Comparison of ENCODE assay signal across 1 cellular context in genomic region chr15:92069308-92070244, GRCh38.
TF ChIP-seq lines count a peak whose summit lies in the region.

No MANE protein-coding gene starts in this region.

TF ChIP-seq in WTC11, 78 proteins besides CTCF, POLR2A, EP300 and RAD21 (continued from another document):
- TF ChIP-seq ARID4B (CRISPR knock-in tag; IDR thresholded peaks at IDR 0.05; ENCODE audit: borderline replicate concordance) (no peak), USF2 (CRISPR knock-in tag; IDR thresholded peaks at IDR 0.05) (no peak), CBFB (CRISPR knock-in tag; IDR thresholded peaks at IDR 0.05; ENCODE audit: low read depth) (no peak), FOXK1 (CRISPR knock-in tag; IDR thresholded peaks at IDR 0.05) (no peak), JAZF1 (CRISPR knock-in tag; IDR thresholded peaks at IDR 0.05) (no peak), NR3C1 (CRISPR knock-in tag; conservative IDR thresholded peaks at IDR 0.05; ENCODE audit: low read depth) (no peak), ZNF532 (CRISPR knock-in tag; IDR thresholded peaks at IDR 0.05; ENCODE audit: borderline replicate concordance) (no peak), ZBTB21 (CRISPR knock-in tag; IDR thresholded peaks at IDR 0.05; ENCODE audit: borderline replicate concordance) (no peak), ZNF121 (CRISPR knock-in tag; IDR thresholded peaks at IDR 0.05) (no peak)
- TF ChIP-seq, protein P1, sequence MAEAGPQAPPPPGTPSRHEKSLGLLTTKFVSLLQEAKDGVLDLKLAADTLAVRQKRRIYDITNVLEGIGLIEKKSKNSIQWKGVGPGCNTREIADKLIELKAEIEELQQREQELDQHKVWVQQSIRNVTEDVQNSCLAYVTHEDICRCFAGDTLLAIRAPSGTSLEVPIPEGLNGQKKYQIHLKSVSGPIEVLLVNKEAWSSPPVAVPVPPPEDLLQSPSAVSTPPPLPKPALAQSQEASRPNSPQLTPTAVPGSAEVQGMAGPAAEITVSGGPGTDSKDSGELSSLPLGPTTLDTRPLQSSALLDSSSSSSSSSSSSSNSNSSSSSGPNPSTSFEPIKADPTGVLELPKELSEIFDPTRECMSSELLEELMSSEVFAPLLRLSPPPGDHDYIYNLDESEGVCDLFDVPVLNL (CRISPR knock-in tag; IDR thresholded peaks at IDR 0.05; ENCODE audit: borderline replicate concordance, low read depth) = no peak
- TF ChIP-seq, protein P2, sequence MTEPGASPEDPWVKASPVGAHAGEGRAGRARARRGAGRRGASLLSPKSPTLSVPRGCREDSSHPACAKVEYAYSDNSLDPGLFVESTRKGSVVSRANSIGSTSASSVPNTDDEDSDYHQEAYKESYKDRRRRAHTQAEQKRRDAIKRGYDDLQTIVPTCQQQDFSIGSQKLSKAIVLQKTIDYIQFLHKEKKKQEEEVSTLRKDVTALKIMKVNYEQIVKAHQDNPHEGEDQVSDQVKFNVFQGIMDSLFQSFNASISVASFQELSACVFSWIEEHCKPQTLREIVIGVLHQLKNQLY (CRISPR knock-in tag; IDR thresholded peaks at IDR 0.05) = no peak
